Comparison of ENCODE assay signal across 8 cellular contexts in the genomic region with DNA sequence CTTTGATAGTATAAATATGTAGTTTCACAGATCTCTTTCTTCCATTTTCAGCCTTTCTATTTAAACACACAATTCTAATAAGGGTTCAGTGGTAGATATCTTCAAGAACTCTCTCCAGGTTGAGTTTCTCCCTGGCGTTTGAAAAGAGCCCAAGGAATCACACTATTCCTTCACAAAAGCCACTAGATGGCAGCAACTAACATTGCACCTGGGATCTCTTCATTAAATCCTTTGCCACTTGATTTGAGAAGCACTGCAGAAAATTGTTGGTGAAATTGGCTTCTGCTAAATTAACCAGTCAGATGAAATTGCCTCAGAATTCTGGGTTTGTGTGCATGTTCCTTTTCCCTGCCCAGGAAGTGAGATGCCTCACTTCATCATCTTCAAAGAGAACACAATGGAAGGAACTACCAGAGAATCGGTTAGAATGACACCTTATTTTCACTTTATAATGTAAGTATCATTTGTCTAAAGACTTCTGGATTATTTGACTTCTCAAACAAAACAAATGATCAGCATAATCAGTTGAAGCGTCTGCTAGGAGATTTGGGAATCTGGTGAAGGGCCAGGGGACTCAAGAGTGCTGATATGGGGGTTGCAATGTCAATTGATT. TPM values are rescaled to one million over a fixed set of nuclear protein-coding genes. Genes with fewer than 3 reads are reported as not detected.
DNase-seq lines count a peak whose midpoint lies in the region; ATAC-seq, FAIRE-seq and TF ChIP-seq lines count a peak whose summit lies in the region.

No MANE protein-coding gene starts in this region.

- intact Hi-C loops in right lobe of liver (cut with DNase I) = loop anchor here in 1 of 2 donors (10.0 kb wide), 1 partner anchor 78 kb away; no protein-coding TSS in a partner anchor

- H3K27ac ChIP-seq in right lobe of liver = no peak overlapping the region

- TF ChIP-seq CTCF in bronchial epithelial cell (IDR thresholded peaks at IDR 0.05; ENCODE audit: insufficient read depth, low read length, severe bottlenecking) (peak; percentile 67), right lobe of liver (IDR thresholded peaks at IDR 0.05) (peak; percentile 66 to 78 (median 68))

- no peak for TF ChIP-seq POLR2A in right lobe of liver (IDR thresholded peaks at IDR 0.05)

- ATAC-seq in right lobe of liver (peak; percentile 83 to 90 (median 84)), GM19455 (IDR thresholded peaks at IDR 0.05; ENCODE audit: unreplicated experiment) (no peak), GM21526 (IDR thresholded peaks at IDR 0.05; ENCODE audit: low FRiP score, unreplicated experiment) (no peak)

- peak; percentile 13 for FAIRE-seq in bronchial epithelial cell (lab: Jason Lieb, UNC)

- DNase-seq in AG08395 (ENCODE audit: low spot score) (peak; percentile 60), H7 (peak; percentile 25), NCI-H2227 treated with DMSO at 0.1 percent for 48 hours (lab: John Stamatoyannopoulos, UW) (peak; percentile 64), bronchial epithelial cell (ENCODE audit: low read depth) (peak; percentile 51), right lobe of liver (no peak)
- DNase-seq in activated T-cell treated with anti-CD3 and anti-CD28 coated beads, Interleukin-2, amount 50 U/mL, for 1 hour = no peak

- H3K9me3 ChIP-seq in right lobe of liver = peaks cover 0 to 2% (median 0%) of the 10 kb centered on the region in 4 donors

- 16% methylated on average over 3 of the region's 3 CpGs for WGBS in right lobe of liver (ENCODE audit: insufficient coverage, low coverage, low lambda C conversion rate, missing lambda C conversion rate)

- peaks cover 0 to 15% (median 2%) of the 10 kb centered on the region in 4 donors for H3K4me1 ChIP-seq in right lobe of liver

- H3K36me3 ChIP-seq in H7 (replicated peaks; ENCODE audit: control insufficient read depth, insufficient read depth, low read length) (no peaks in the 10 kb centered on the region), bronchial epithelial cell (ENCODE audit: control insufficient read depth, insufficient read depth, low read length) (no peaks in the 10 kb centered on the region), right lobe of liver (peaks cover 0 to 11% (median 3%) of the 10 kb centered on the region in 4 donors)

- H3K27me3 ChIP-seq in H7 (ENCODE audit: control insufficient read depth, insufficient read depth, low read length) (no peaks in the 10 kb centered on the region), bronchial epithelial cell (ENCODE audit: control insufficient read depth, insufficient read depth, low read length) (peaks cover 5% of the 10 kb centered on the region), right lobe of liver (no peaks in the 10 kb centered on the region)

- H3K4me3 ChIP-seq in H7 (ENCODE audit: insufficient read depth, low read depth, low read length) (no peak overlapping the region), bronchial epithelial cell (ENCODE audit: low read depth, low read length) (no peak overlapping the region), right lobe of liver (no peak overlapping the region)

RNA-seq across cellular contexts. Expression of gene CCDC198, which starts 6.8 kb away (rescaled TPM):
- not detected in 2 replicates for total RNA-seq in H7 (2014; rRNA removed; shearing (Covaris generic))
- total RNA-seq in bronchial epithelial cell (not detected in 2 replicates), right lobe of liver (10 to 100 TPM; 23.2 to 56.6 (median 37.1) TPM)

Comparison
In these comparisons a context has a peak if more than half of its experiments do, and no peak if none do; other contexts are left out.
1. DNase-seq: peak in AG08395 (single experiment), H7 (single experiment), NCI-H2227 treated with DMSO at 0.1 percent for 48 hours (single experiment) and bronchial epithelial cell (single experiment); none in right lobe of liver (0 of 3) and activated T-cell treated with anti-CD3 and anti-CD28 coated beads, Interleukin-2, amount 50 U/mL, for 1 hour (single experiment).
2. ATAC-seq: peak in right lobe of liver (4 of 4); none in GM19455 (single experiment) and GM21526 (single experiment).
3. RNA of gene CCDC198, which starts 6.8 kb away (total RNA-seq): 23.2 to 56.6 TPM in right lobe of liver; not detected in H7 and not detected in bronchial epithelial cell; every median in the first group is over 10 times any median in the second.